Comparison of ENCODE assay signal across 15 cellular contexts in the genomic region with DNA sequence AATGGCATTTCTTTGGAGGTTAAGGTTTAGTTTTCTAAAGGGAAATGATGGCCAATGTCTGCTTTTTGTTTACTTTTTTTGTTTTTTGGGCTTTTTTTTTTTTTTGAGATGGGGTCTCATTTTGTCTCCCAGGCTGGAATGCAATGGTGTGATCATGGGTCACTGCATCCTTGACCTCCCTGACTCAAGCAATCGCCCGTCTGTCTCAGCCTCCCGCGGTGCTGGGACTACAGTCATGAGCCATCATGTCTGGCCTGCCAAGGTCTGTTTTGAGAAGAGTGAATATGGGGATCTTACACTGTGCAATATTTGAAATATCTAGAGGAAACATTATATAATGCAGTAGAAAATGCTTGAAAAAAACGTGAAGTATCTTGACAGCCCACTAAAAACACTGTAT.
"Had no signal": no experiment of that assay in that cellular context is flagged by ENCODE, and none has a peak within 500 bp of the region (broad histone marks: within the 10 kb centered on the region; RNA-seq: fewer than 3 reads in every experiment).

No MANE protein-coding gene starts in this region.

- H3K4me1 Mint-ChIP-seq: activated CD8-positive, alpha-beta memory T cell treated with anti-CD3 and anti-CD28 coated beads, Interleukin-2, amount 10 ng/mL, durations not matched to agents 7 days and 5 days; activated naive CD4-positive, alpha-beta T cell treated with anti-CD3 and anti-CD28 coated beads, Interleukin-2, amount 50 U/mL, for 24 hours had no signal

- H3K27me3 Mint-ChIP-seq: activated CD8-positive, alpha-beta memory T cell treated with anti-CD3 and anti-CD28 coated beads, Interleukin-2, amount 10 ng/mL, durations not matched to agents 7 days and 5 days had no signal

- H3K27ac ChIP-seq: breast epithelium, skin epidermis had no signal

- DNase-seq: activated CD4-positive, alpha-beta T cell treated with anti-CD3 and anti-CD28 coated beads, Interleukin-2, amount 50 U/mL, for 48 hours; activated CD8-positive, alpha-beta memory T cell treated with anti-CD3 and anti-CD28 coated beads, Interleukin-2, amount 10 ng/mL, durations not matched to agents 7 days and 5 days; activated effector memory CD4-positive, alpha-beta T cell treated with Interleukin-2 at 50 U/mL for 16 hours; activated T-cell treated with anti-CD3 and anti-CD28 coated beads, Interleukin-2, amount 50 U/mL, for 24 hours; amygdala; effector CD4-positive, alpha-beta T cell; midbrain; ovary; SHP77; T-helper 2 cell had no signal

- H3K36me3 ChIP-seq: breast epithelium, ovary had no signal

- ATAC-seq: activated CD4-positive, CD25-positive, alpha-beta regulatory T cell treated with anti-CD3 and anti-CD28 coated beads, Interleukin-2, amount 50 U/mL, for 24 hours; activated CD8-positive, alpha-beta memory T cell treated with anti-CD3 and anti-CD28 coated beads, Interleukin-2, amount 10 ng/mL, durations not matched to agents 7 days and 5 days had no signal

- H3K9me3 ChIP-seq: breast epithelium, ovary had no signal

- H3K36me3 Mint-ChIP-seq: activated CD8-positive, alpha-beta memory T cell treated with anti-CD3 and anti-CD28 coated beads, Interleukin-2, amount 10 ng/mL, durations not matched to agents 7 days and 5 days; activated naive CD4-positive, alpha-beta T cell treated with anti-CD3 and anti-CD28 coated beads, Interleukin-2, amount 50 U/mL, for 24 hours had no signal

- H3K4me3 Mint-ChIP-seq: activated CD8-positive, alpha-beta memory T cell treated with anti-CD3 and anti-CD28 coated beads, Interleukin-2, amount 10 ng/mL, durations not matched to agents 7 days and 5 days; activated naive CD4-positive, alpha-beta T cell treated with anti-CD3 and anti-CD28 coated beads, Interleukin-2, amount 50 U/mL, for 24 hours; activated T-cell treated with anti-CD3 and anti-CD28 coated beads, Interleukin-2, amount 50 U/mL, for 24 hours had no signal

- H3K27ac Mint-ChIP-seq: activated CD8-positive, alpha-beta memory T cell treated with anti-CD3 and anti-CD28 coated beads, Interleukin-2, amount 10 ng/mL, durations not matched to agents 7 days and 5 days; activated naive CD4-positive, alpha-beta T cell treated with anti-CD3 and anti-CD28 coated beads, Interleukin-2, amount 50 U/mL, for 24 hours; activated T-cell treated with anti-CD3 and anti-CD28 coated beads, Interleukin-2, amount 50 U/mL, for 24 hours had no signal

- H3K27me3 ChIP-seq: breast epithelium, ovary had no signal

- H3K4me3 ChIP-seq: breast epithelium, ovary, skin epidermis had no signal

- H3K9me3 Mint-ChIP-seq: activated naive CD4-positive, alpha-beta T cell treated with anti-CD3 and anti-CD28 coated beads, Interleukin-2, amount 50 U/mL, for 24 hours; activated T-cell treated with anti-CD3 and anti-CD28 coated beads, Interleukin-2, amount 50 U/mL, for 24 hours had no signal

- FAIRE-seq: frontal cortex had no signal
